In genomic region chr19:15631817-15632216, GRCh38 we compare ENCODE assay signal across 8 cellular contexts. TPM values are rescaled to one million over a fixed set of nuclear protein-coding genes. Genes with fewer than 3 reads are reported as not detected.
DNase-seq lines count a peak whose midpoint lies in the region; ATAC-seq and TF ChIP-seq lines count a peak whose summit lies in the region.

No MANE protein-coding gene starts in this region.

- H3K4me3 ChIP-seq in spleen, result no peak overlapping the region

- H3K27me3 ChIP-seq in spleen (replicated peaks in 1 of 7), result peaks cover 0 to 38% (median 6%) of the 10 kb centered on the region in 7 donors

- ATAC-seq in esophagus mucosa, result peak; percentile 35

- peak; percentile 37 for TF ChIP-seq CTCF in GM12873 (IDR thresholded peaks at IDR 0.05; ENCODE audit: insufficient read depth, low read depth, low read length, missing control alignments)
- peak in 4 of 11 experiments; percentile 27 to 58 (median 51) for TF ChIP-seq CTCF in spleen (IDR thresholded peaks at IDR 0.05 in 8 of 11, conservative IDR thresholded peaks at IDR 0.05 in 3 of 11)

- no peak for TF ChIP-seq POLR2A in spleen (IDR thresholded peaks at IDR 0.05)

- peaks cover 0 to 13% (median 2%) of the 10 kb centered on the region in 8 donors for H3K9me3 ChIP-seq in spleen

- H3K4me1 ChIP-seq in spleen, result peaks cover 0 to 44% (median 9%) of the 10 kb centered on the region in 6 donors

- 0 to 7% (median 4%) methylated on average over 7 to 9 of the region's 9 CpGs for WGBS in spleen, 5 donors

- in situ Hi-C loops in SK-MEL-5 (cut with HindIII; ENCODE audit: low pct_unique_long_range_greater_than_20kb, low sequenced_read_pairs), result no loop called here

- no peaks in the 10 kb centered on the region for H3K36me3 ChIP-seq in spleen

- intact Hi-C loops in spleen (cut with DNase I; ENCODE audit: low total_unique reads), result no loop called here

- no peak overlapping the region for H3K27ac ChIP-seq in spleen

- peak; percentile 22 for DNase-seq in AG08396 (ENCODE audit: low spot score)
- peak; percentile 43 for DNase-seq in SK-MEL-5 (ENCODE audit: low read depth, low spot score)
- no peak for DNase-seq in putamen (ENCODE audit: low spot score)
- DNase-seq in cortex of kidney (lab: John Stamatoyannopoulos, UW), result no peak
- DNase-seq in spleen, result no peak
- DNase-seq in NCI-H146 treated with DMSO at 0.1 percent for 48 hours (lab: John Stamatoyannopoulos, UW; ENCODE audit: unreplicated experiment), result no peak

RNA-seq across cellular contexts. Expression of gene CYP4F3, which starts 8.9 kb away (rescaled TPM):
- total RNA-seq in SK-MEL-5 (2014; rRNA removed; shearing (Covaris generic)), result not detected in 2 replicates
- 0.07 TPM in 1 of 2 replicates, not detected in the other for polyA plus RNA-seq in SK-MEL-5 (2015; cell fraction: cytosol; rRNA removed)
- polyA plus RNA-seq in SK-MEL-5 (2015; cell fraction: nucleus; rRNA removed), result 6.1 TPM in 1 of 2 replicates, not detected in the other
- total RNA-seq in esophagus mucosa (34.8 TPM), spleen (10 to 100 TPM in 4 of 7 donors, 1 to 10 TPM in 3; 3.5 to 44.1 (median 12.3) TPM)
- polyA plus RNA-seq in spleen, result under 1 TPM; 0.03 to 0.99 (median 0.48) TPM

RNA-seq across cellular contexts. Expression of gene CYP4F8, which starts 16.8 kb away (rescaled TPM):
- not detected in 2 replicates for total RNA-seq in SK-MEL-5 (2014; rRNA removed; shearing (Covaris generic))
- not detected in 2 replicates for polyA plus RNA-seq in SK-MEL-5 (2015; cell fraction: cytosol; rRNA removed)
- polyA plus RNA-seq in SK-MEL-5 (2015; cell fraction: nucleus; rRNA removed), result not detected in 2 replicates
- total RNA-seq in esophagus mucosa (not detected), spleen (not detected)
- polyA plus RNA-seq in spleen, result not detected

RNA-seq across cellular contexts. Expression of gene CYP4F12, which starts 41.1 kb away (rescaled TPM):
- total RNA-seq in SK-MEL-5 (2014; rRNA removed; shearing (Covaris generic)), result not detected in 2 replicates
- not detected in 2 replicates for polyA plus RNA-seq in SK-MEL-5 (2015; cell fraction: cytosol; rRNA removed)
- polyA plus RNA-seq in SK-MEL-5 (2015; cell fraction: nucleus; rRNA removed), result 0.26 TPM in 1 of 2 replicates, not detected in the other
- total RNA-seq in esophagus mucosa, result 31.5 TPM
- 1 to 10 TPM; 2.8 to 8.2 (median 4.2) TPM for total RNA-seq in spleen
- 1 to 10 TPM; 1.9 to 8.3 (median 4.0) TPM for polyA plus RNA-seq in spleen

Comparison
In these comparisons a context has a peak if more than half of its experiments do, and no peak if none do; other contexts are left out.
1. DNase-seq: peak in AG08396 (single experiment) and SK-MEL-5 (single experiment); none in putamen (single experiment), cortex of kidney (single experiment), spleen (single experiment) and NCI-H146 treated with DMSO at 0.1 percent for 48 hours (single experiment).